ENCODE assay signal across 9 cellular contexts in genomic region chr17:13143001-13143400, GRCh38.
"Had no signal": no experiment of that assay in that cellular context is flagged by ENCODE, and none has a peak within 500 bp of the region (broad histone marks: within the 10 kb centered on the region; RNA-seq: fewer than 3 reads in every experiment).

No MANE protein-coding gene starts in this region.

- H3K27ac ChIP-seq: HL-60 had no signal

- H2AFZ ChIP-seq: GM23338 had no signal

- H3K36me3 ChIP-seq: HAP-1 had no signal

- H3K9me3 Mint-ChIP-seq: HFFc6 had no signal

- H3K36me3 Mint-ChIP-seq: IgD-negative memory B cell had no signal

- H3K4me1 Mint-ChIP-seq: IgD-negative memory B cell had no signal

- H3K4me3 Mint-ChIP-seq: GM23338, HFFc6, IgD-negative memory B cell had no signal

- H3K4me3 ChIP-seq: GM23338, HAP-1 had no signal

- ATAC-seq: GM23338, HCT116, HepG2 had no signal

- H3K4me2 ChIP-seq: GM23338 had no signal

- H3K27ac Mint-ChIP-seq: GM23338, HFFc6, IgD-negative memory B cell had no signal

- DNase-seq: H7, HFFc6, KBM-7 had no signal

- H3K4me1 ChIP-seq: HAP-1 had no signal
